ENCODE assay signal across 9 cellular contexts in the genomic region with DNA sequence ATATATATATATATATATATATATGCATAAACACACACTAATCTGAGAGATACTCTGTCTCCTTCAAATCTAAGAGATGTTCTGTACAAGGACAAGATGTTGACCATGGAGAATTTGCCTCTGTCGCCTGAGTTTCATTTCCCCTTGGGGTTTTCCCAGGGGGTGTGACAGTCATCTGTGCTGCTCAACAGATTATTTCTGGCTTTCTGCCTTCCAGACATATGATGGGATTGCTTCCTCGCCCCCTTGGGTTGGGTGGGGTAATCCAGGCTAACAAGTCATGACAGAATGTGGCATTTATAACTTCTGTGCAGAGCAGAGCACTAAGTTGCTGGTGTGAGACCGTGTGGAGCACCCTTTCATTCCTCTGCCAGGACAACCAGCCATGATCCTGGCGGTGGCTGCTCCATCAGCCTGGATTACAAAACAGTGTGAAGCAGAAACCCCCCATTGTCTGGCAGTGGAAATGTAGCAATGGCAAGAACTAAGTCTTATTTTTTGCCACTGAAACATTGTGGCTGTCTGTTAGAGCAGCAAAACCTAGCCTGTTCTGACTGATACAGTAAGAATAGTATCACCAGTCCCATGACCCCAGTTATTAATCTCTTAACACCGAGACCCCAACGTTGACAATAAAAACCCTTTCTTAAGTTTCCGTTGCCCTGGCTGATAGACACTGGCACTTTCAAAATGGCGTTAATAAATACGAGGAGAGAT. TPM values are rescaled to one million over a fixed set of nuclear protein-coding genes. Genes with fewer than 3 reads are reported as not detected.
DNase-seq lines count a peak whose midpoint lies in the region; ATAC-seq, FAIRE-seq and TF ChIP-seq lines count a peak whose summit lies in the region.
"Had no signal": no experiment of that assay in that cellular context is flagged by ENCODE, and none has a peak within 500 bp of the region (broad histone marks: within the 10 kb centered on the region; RNA-seq: fewer than 3 reads in every experiment).

No MANE protein-coding gene starts in this region.

- intact Hi-C loops in GM12878 (cut with micrococcal nuclease; ENCODE audit: unreplicated experiment): no loop called here
- intact Hi-C loops in esophagus squamous epithelium (cut with DNase I): no loop called here
- intact Hi-C loops in heart left ventricle (cut with DNase I): no loop called here
- intact Hi-C loops in tibial artery (cut with DNase I; ENCODE audit: low total_unique reads): no loop called here

- peak; percentile 83 for ATAC-seq in GM21381 (IDR thresholded peaks at IDR 0.05; ENCODE audit: unreplicated experiment)
- ATAC-seq in HG03196 (IDR thresholded peaks at IDR 0.05; ENCODE audit: unreplicated experiment): peak; percentile 57
- peak; percentile 93 for ATAC-seq in GM12878
- no peak for ATAC-seq in heart left ventricle

- no peak for TF ChIP-seq POLR2A in GM12878 (IDR thresholded peaks at IDR 0.05; ENCODE audit: low read depth, low read length)
- no peak for TF ChIP-seq POLR2A in esophagus squamous epithelium (IDR thresholded peaks at IDR 0.05)
- no peak for TF ChIP-seq POLR2A in heart left ventricle (IDR thresholded peaks at IDR 0.05)

- no peak overlapping the region for H3K9ac ChIP-seq in GM12878 (ENCODE audit: control insufficient read depth, insufficient read depth, low read length)

- TF ChIP-seq CTCF in GM13976 (IDR thresholded peaks at IDR 0.05; ENCODE audit: borderline replicate concordance, control extremely low read depth, extremely low read depth, insufficient read depth, missing control alignments) (no peak), GM12878 (IDR thresholded peaks at IDR 0.05 in 2 of 3, conservative IDR thresholded peaks at IDR 0.05 in 1 of 3; ENCODE audit: control insufficient read depth in 2 of 3, extremely low read depth in 1 of 3, insufficient read depth in 1 of 3, low read depth in 3 of 3, low read length in 3 of 3) (no peak), esophagus squamous epithelium (IDR thresholded peaks at IDR 0.05) (no peak), heart left ventricle (IDR thresholded peaks at IDR 0.05) (no peak), tibial artery (IDR thresholded peaks at IDR 0.05) (no peak)

- 33% methylated on average over 9 of the region's 9 CpGs for WGBS in GM12878 (ENCODE audit: insufficient coverage, insufficient replicate concordance, low lambda C conversion rate, missing lambda C conversion rate)
- WGBS in esophagus squamous epithelium, 2 donors: 70 to 72% methylated on average over 8 to 9 of the region's 9 CpGs
- whole genome bisulfite sequencing in heart left ventricle, 4 donors: 71 to 82% (median 77%) methylated on average over 9 of the region's 9 CpGs

- no peaks in the 10 kb centered on the region for H4K20me1 ChIP-seq in GM12878 (ENCODE audit: control insufficient read depth, insufficient read depth)

- no peak for TF ChIP-seq RAD21 in GM12878 (IDR thresholded peaks at IDR 0.05; ENCODE audit: insufficient read depth, low read depth, low read length)

- H3K4me1 ChIP-seq in GM12878 (ENCODE audit: control insufficient read depth, insufficient read depth, low read length) (peaks cover 20% of the 10 kb centered on the region), esophagus squamous epithelium (peaks cover 0 to 7% (median 0%) of the 10 kb centered on the region in 3 donors), heart left ventricle (peaks cover 0 to 14% (median 0%) of the 10 kb centered on the region in 12 donors), tibial artery (no peaks in the 10 kb centered on the region)

- peak overlapping the region; percentile 26; the same call in 1 of the 2 replicates for H2AFZ ChIP-seq in GM12878 (ENCODE audit: control insufficient read depth, low read depth, low read length)

- DNase-seq in GM13976 (ENCODE audit: low spot score) (peak; percentile 59), GM12878 (ENCODE audit: low read depth, low spot score) (peak; percentile 56), frontal cortex (ENCODE audit: low spot score in 2 of 2) (no peak), esophagus squamous epithelium (lab: John Stamatoyannopoulos, UW) (no peak), heart left ventricle (no peak), tibial artery (no peak)

- in situ Hi-C loops in GM13976 (cut with MboI; ENCODE audit: low sequenced_read_pairs, unreplicated experiment): no loop called here
- in situ Hi-C loops in GM12878 (cut with MboI): no loop called here

- H3K27me3 ChIP-seq in GM12878 (replicated peaks in 1 of 2; ENCODE audit: control insufficient read depth in 2 of 2, insufficient read depth in 2 of 2, low read length in 1 of 2): no peaks in the 10 kb centered on the region
- H3K27me3 ChIP-seq in esophagus squamous epithelium: no peaks in the 10 kb centered on the region
- H3K27me3 ChIP-seq in heart left ventricle: no peaks in the 10 kb centered on the region
- H3K27me3 ChIP-seq in tibial artery: peaks cover 0 to 5% of the 10 kb centered on the region in 2 donors

- H3K27ac ChIP-seq in GM12878 (ENCODE audit: control insufficient read depth, insufficient read depth) (peak overlapping the region; percentile 32; the same call in 1 of the 2 replicates), esophagus squamous epithelium (no peak overlapping the region), heart left ventricle (peak overlapping the region in 1 of 12 donors; percentile 8), tibial artery (no peak overlapping the region)
- H3K27ac ChIP-seq: VCaP had no signal

- H3K36me3 ChIP-seq in GM12878 (ENCODE audit: control insufficient read depth in 2 of 2, insufficient read depth in 2 of 2, low read length in 1 of 2) (no peaks in the 10 kb centered on the region), esophagus squamous epithelium (no peaks in the 10 kb centered on the region), heart left ventricle (no peaks in the 10 kb centered on the region), tibial artery (no peaks in the 10 kb centered on the region)

- H3K4me3 ChIP-seq in GM12878: 0 out of 2 replicates have a peak overlapping the region, but pooled peaks have one; percentile 41
- no peak overlapping the region for H3K4me3 ChIP-seq in esophagus squamous epithelium
- H3K4me3 ChIP-seq in heart left ventricle: no peak overlapping the region
- no peak overlapping the region for H3K4me3 ChIP-seq in tibial artery

- FAIRE-seq in GM12878 (lab: Jason Lieb, UNC) (no peak), frontal cortex (lab: Jason Lieb, UNC) (no peak)

- TF ChIP-seq EP300 in GM12878 (IDR thresholded peaks at IDR 0.05; ENCODE audit: borderline replicate concordance in 1 of 2, control insufficient read depth in 1 of 2, low read depth in 2 of 2, low read length in 2 of 2): no peak

- CTCF ChIA-PET in GM12878 (lab: Yijun Ruan, JAX): interaction anchor here (0.5 kb wide), 1 partner anchor 204 kb away, joined by 3 read pairs; no protein-coding TSS in a partner anchor

- peak overlapping the region; percentile 73 for H3K4me2 ChIP-seq in GM12878 (ENCODE audit: control insufficient read depth, insufficient read depth)

- H3K79me2 ChIP-seq in GM12878 (ENCODE audit: control insufficient read depth, insufficient read depth, low read length): no peaks in the 10 kb centered on the region

- RAD21 ChIA-PET in GM12878 (lab: Charles Lee; ENCODE audit: unreplicated experiment): interaction anchor here (1.0 to 1.2 kb wide), 2 partner anchors 16 to 90 kb away, joined by 3 read pairs; no protein-coding TSS in a partner anchor

- POLR2A ChIA-PET in GM12878 (lab: Charles Lee): interaction anchor here (1.4 kb wide), 1 partner anchor 45 kb away, joined by 3 read pairs; no protein-coding TSS in a partner anchor

- BruUV-seq in GM12878 (replicated peaks; lab: Mats Ljungman, UMichigan): no TSS peak

- H3K9me3 ChIP-seq in GM12878 (replicated peaks; ENCODE audit: control insufficient read depth, insufficient read depth, low read length) (no peaks in the 10 kb centered on the region; the same call in 2 of the 3 replicates), esophagus squamous epithelium (no peaks in the 10 kb centered on the region), heart left ventricle (no peaks in the 10 kb centered on the region), tibial artery (no peaks in the 10 kb centered on the region)

- SMC1A ChIA-PET in GM12878 (lab: Charles Lee; ENCODE audit: uncharacterized antibody, unreplicated experiment): interaction anchor here (0.7 to 1.4 kb wide), 5 partner anchors 13 to 53 kb away, joined by 3 to 4 read pairs (median 3); no protein-coding TSS in a partner anchor

TF ChIP-seq in GM12878, 131 proteins besides CTCF, POLR2A, EP300 and RAD21 (continues in another document):
- TF ChIP-seq FOXK2 (IDR thresholded peaks at IDR 0.05): no peak

RNA-seq across cellular contexts. Expression of a gene that starts 13.7 kb away (rescaled TPM):
- total RNA-seq in GM12878 (2013; cell fraction: nucleolus; rRNA removed): 37.0 and 39.1 TPM in 2 replicates
- total RNA-seq in GM12878 (2014; rRNA removed) (25.8 and 32.1 TPM in 2 replicates), GM12878 (2014; rRNA removed; fragmentation: Illumina TruSeq; extraction: Trizol) (21.7 and 22.2 TPM in 2 replicates), GM12878 (2021) (25.0 and 27.7 TPM in 2 replicates), frontal cortex (35.1 TPM), esophagus squamous epithelium (10 to 100 TPM; 28.8 to 56.4 (median 34.0) TPM), heart left ventricle (10 to 100 TPM in 3 of 9 donors, 1 to 10 TPM in 6; 5.7 to 12.2 (median 9.7) TPM)
- polyA plus RNA-seq in GM12878 (2011; ENCODE audit: low read depth): 10.1 TPM
- polyA plus RNA-seq in GM12878 (2011; rRNA removed) (12.1 and 13.3 TPM in 2 replicates), GM12878 (2014; fragmentation: Illumina TruSeq; extraction: Trizol) (22.5 and 24.0 TPM in 2 replicates), GM12878 (2014; fragmentation: Nextera tagmentation; extraction: Ambion mirVana) (1 to 10 TPM; 4.0 to 6.5 TPM), GM12878 (2014; rRNA removed) (19.2 and 21.5 TPM in 2 replicates), GM12878 (2016; fragmentation: Nextera tagmentation; extraction: Ambion mirVana) (10 to 100 TPM; 12.5 to 14.9 TPM), heart left ventricle (1 to 10 TPM; 1.3 to 8.6 TPM)
- polyA plus RNA-seq in GM12878 (2011; cell fraction: cytosol; rRNA removed): 8.0 and 9.9 TPM in 2 replicates
- 9.6 and 12.0 TPM in 2 replicates for polyA plus RNA-seq in GM12878 (2011; cell fraction: nucleus; rRNA removed)
- 14.8 and 19.1 TPM in 2 replicates for polyA plus RNA-seq in GM12878 (2012)
- 12.3 and 14.9 TPM in 2 replicates for polyA minus RNA-seq in GM12878 (2011; rRNA and poly(A)+ RNA removed)
- 4.0 and 5.9 TPM in 2 replicates for polyA minus RNA-seq in GM12878 (2011; cell fraction: cytosol; rRNA and poly(A)+ RNA removed)
- 11.1 and 21.9 TPM in 2 replicates for polyA minus RNA-seq in GM12878 (2011; cell fraction: nucleus; rRNA and poly(A)+ RNA removed)

Comparison
In these comparisons a context has a peak if more than half of its experiments do, and no peak if none do; other contexts are left out.
1. DNase-seq: peak in GM13976 (single experiment) and GM12878 (single experiment); none in frontal cortex (0 of 2), esophagus squamous epithelium (single experiment), heart left ventricle (0 of 5) and tibial artery (0 of 2).
2. ATAC-seq: peak in GM21381 (single experiment), HG03196 (single experiment) and GM12878 (single experiment); none in heart left ventricle (0 of 4).